In the genomic region with DNA sequence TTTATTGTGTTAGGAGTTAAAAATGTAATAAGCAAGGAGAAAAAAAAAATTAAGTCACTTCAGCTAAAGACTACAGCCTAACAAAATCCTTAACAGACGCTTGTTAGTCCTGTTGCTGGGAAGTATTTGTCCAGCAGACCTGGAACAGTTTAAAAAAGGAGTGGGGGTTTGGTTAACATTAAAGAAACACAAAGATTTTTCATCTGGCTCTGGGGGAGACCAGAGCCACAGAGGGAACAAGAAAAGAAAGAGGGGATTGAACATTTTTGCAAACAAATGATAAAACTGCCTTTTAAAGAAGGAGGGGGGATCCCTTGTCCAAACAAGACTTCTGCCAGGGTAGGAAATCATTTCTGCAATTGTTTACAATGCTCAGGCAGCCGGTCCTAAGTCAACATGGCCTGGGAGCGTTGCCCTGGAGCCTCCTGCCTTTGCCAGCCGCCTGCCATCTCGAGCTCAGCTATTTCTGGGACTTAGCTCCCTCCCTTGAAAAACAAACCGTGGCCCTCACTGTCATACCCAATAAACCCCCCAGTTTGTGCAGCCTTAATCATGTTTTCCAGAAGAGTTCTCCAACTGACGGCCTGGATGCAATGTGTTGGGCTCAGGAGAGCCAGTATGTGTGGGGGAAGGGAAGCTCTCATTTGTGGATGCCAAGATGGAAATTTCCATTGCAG, we compare ENCODE assay signal across 1 cellular context.
TF ChIP-seq lines count a peak whose summit lies in the region.

No MANE protein-coding gene starts in this region.

TF ChIP-seq in HepG2, 621 proteins besides CTCF, POLR2A, EP300 and RAD21 (continued from another document):
- TF ChIP-seq, protein P1, sequence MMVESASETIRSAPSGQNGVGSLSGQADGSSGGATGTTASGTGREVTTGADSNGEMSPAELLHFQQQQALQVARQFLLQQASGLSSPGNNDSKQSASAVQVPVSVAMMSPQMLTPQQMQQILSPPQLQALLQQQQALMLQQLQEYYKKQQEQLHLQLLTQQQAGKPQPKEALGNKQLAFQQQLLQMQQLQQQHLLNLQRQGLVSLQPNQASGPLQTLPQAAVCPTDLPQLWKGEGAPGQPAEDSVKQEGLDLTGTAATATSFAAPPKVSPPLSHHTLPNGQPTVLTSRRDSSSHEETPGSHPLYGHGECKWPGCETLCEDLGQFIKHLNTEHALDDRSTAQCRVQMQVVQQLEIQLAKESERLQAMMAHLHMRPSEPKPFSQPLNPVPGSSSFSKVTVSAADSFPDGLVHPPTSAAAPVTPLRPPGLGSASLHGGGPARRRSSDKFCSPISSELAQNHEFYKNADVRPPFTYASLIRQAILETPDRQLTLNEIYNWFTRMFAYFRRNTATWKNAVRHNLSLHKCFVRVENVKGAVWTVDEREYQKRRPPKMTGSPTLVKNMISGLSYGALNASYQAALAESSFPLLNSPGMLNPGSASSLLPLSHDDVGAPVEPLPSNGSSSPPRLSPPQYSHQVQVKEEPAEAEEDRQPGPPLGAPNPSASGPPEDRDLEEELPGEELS (CRISPR knock-in tag; IDR thresholded peaks at IDR 0.05) = peak; percentile 97
- TF ChIP-seq SUZ12 (IDR thresholded peaks at IDR 0.05; ENCODE audit: low read depth, low read length) (no peak), ZNF746 (CRISPR knock-in tag; IDR thresholded peaks at IDR 0.05) (peak; percentile 96), MIXL1 (CRISPR knock-in tag; IDR thresholded peaks at IDR 0.05) (peak; percentile 26; the same call in 1 of the 2 replicates), ZSCAN31 (CRISPR knock-in tag; IDR thresholded peaks at IDR 0.05; ENCODE audit: low read depth) (peak; percentile 82), ZNF3 (CRISPR knock-in tag; IDR thresholded peaks at IDR 0.05) (no peak), HOXD1 (CRISPR knock-in tag; IDR thresholded peaks at IDR 0.05) (peak; percentile 87), ZNF317 (CRISPR knock-in tag; IDR thresholded peaks at IDR 0.05) (peak; percentile 69), HNF4G (IDR thresholded peaks at IDR 0.05; ENCODE audit: borderline replicate concordance, low read depth, low read length) (peak; percentile 76; the same call in 1 of the 2 replicates), HNF4G (CRISPR knock-in tag; IDR thresholded peaks at IDR 0.05; ENCODE audit: borderline replicate concordance, low read depth) (0 out of 2 replicates have a peak, but pooled peaks have one; percentile 29), ZSCAN9 (CRISPR knock-in tag; IDR thresholded peaks at IDR 0.05; ENCODE audit: borderline replicate concordance) (no peak; the same call in 1 of the 2 replicates), MXI1 (IDR thresholded peaks at IDR 0.05; ENCODE audit: borderline replicate concordance, low read depth, low read length) (peak; percentile 54; the same call in 1 of the 3 replicates), ZNF326 (CRISPR knock-in tag; IDR thresholded peaks at IDR 0.05; ENCODE audit: borderline replicate concordance) (no peak), ZBTB21 (CRISPR knock-in tag; IDR thresholded peaks at IDR 0.05) (no peak), HHEX (CRISPR knock-in tag; IDR thresholded peaks at IDR 0.05) (peak; percentile 56; the same call in 1 of the 2 replicates), ETV5 (CRISPR knock-in tag; IDR thresholded peaks at IDR 0.05; ENCODE audit: borderline replicate concordance) (peak; percentile 81; the same call in 1 of the 2 replicates), HDAC2 (CRISPR knock-in tag; IDR thresholded peaks at IDR 0.05) (peak; percentile 92), MIER3 (CRISPR knock-in tag; IDR thresholded peaks at IDR 0.05; ENCODE audit: borderline replicate concordance) (peak; percentile 73; the same call in 1 of the 2 replicates), ZKSCAN5 (CRISPR knock-in tag; IDR thresholded peaks at IDR 0.05) (no peak), ZNF703 (CRISPR knock-in tag; IDR thresholded peaks at IDR 0.05; ENCODE audit: borderline replicate concordance) (0 out of 2 replicates have a peak, but pooled peaks have one; percentile 67), ETV6 (CRISPR knock-in tag; conservative IDR thresholded peaks at IDR 0.05) (peak; percentile 40; the same call in 1 of the 2 replicates), SOX5 (CRISPR knock-in tag; IDR thresholded peaks at IDR 0.05; ENCODE audit: borderline replicate concordance) (peak; percentile 92), FOSL2 (CRISPR knock-in tag; IDR thresholded peaks at IDR 0.05) (peak; percentile 73), ZNF329 (CRISPR knock-in tag; IDR thresholded peaks at IDR 0.05; ENCODE audit: low read depth) (0 out of 2 replicates have a peak, but pooled peaks have one; percentile 17), TCF7L2 (IDR thresholded peaks at IDR 0.05; ENCODE audit: low read depth, low read length) (peak; percentile 40; the same call in 1 of the 2 replicates), ADNP (CRISPR knock-in tag; IDR thresholded peaks at IDR 0.05) (no peak), ZNF607 (CRISPR knock-in tag; IDR thresholded peaks at IDR 0.05; ENCODE audit: borderline replicate concordance) (no peak)
- TF ChIP-seq, protein P2, sequence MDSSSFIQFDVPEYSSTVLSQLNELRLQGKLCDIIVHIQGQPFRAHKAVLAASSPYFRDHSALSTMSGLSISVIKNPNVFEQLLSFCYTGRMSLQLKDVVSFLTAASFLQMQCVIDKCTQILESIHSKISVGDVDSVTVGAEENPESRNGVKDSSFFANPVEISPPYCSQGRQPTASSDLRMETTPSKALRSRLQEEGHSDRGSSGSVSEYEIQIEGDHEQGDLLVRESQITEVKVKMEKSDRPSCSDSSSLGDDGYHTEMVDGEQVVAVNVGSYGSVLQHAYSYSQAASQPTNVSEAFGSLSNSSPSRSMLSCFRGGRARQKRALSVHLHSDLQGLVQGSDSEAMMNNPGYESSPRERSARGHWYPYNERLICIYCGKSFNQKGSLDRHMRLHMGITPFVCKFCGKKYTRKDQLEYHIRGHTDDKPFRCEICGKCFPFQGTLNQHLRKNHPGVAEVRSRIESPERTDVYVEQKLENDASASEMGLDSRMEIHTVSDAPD (CRISPR knock-in tag; IDR thresholded peaks at IDR 0.05) = peak; percentile 72; the same call in 1 of the 2 replicates
- TF ChIP-seq, protein P3, sequence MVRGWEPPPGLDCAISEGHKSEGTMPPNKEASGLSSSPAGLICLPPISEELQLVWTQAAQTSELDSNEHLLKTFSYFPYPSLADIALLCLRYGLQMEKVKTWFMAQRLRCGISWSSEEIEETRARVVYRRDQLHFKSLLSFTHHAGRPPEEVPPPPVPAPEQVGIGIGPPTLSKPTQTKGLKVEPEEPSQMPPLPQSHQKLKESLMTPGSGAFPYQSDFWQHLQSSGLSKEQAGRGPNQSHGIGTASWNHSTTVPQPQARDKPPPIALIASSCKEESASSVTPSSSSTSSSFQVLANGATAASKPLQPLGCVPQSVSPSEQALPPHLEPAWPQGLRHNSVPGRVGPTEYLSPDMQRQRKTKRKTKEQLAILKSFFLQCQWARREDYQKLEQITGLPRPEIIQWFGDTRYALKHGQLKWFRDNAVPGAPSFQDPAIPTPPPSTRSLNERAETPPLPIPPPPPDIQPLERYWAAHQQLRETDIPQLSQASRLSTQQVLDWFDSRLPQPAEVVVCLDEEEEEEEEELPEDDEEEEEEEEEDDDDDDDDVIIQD (CRISPR knock-in tag; IDR thresholded peaks at IDR 0.05; ENCODE audit: low read depth) = peak; percentile 76; the same call in 1 of the 2 replicates
- TF ChIP-seq, protein P4, sequence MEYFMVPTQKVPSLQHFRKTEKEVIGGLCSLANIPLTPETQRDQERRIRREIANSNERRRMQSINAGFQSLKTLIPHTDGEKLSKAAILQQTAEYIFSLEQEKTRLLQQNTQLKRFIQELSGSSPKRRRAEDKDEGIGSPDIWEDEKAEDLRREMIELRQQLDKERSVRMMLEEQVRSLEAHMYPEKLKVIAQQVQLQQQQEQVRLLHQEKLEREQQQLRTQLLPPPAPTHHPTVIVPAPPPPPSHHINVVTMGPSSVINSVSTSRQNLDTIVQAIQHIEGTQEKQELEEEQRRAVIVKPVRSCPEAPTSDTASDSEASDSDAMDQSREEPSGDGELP (IDR thresholded peaks at IDR 0.05; ENCODE audit: borderline replicate concordance, low read depth) = peak; percentile 96
- TF ChIP-seq, protein P5, sequence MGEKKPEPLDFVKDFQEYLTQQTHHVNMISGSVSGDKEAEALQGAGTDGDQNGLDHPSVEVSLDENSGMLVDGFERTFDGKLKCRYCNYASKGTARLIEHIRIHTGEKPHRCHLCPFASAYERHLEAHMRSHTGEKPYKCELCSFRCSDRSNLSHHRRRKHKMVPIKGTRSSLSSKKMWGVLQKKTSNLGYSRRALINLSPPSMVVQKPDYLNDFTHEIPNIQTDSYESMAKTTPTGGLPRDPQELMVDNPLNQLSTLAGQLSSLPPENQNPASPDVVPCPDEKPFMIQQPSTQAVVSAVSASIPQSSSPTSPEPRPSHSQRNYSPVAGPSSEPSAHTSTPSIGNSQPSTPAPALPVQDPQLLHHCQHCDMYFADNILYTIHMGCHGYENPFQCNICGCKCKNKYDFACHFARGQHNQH (CRISPR knock-in tag; IDR thresholded peaks at IDR 0.05) = peak; percentile 74
- TF ChIP-seq, protein P6, sequence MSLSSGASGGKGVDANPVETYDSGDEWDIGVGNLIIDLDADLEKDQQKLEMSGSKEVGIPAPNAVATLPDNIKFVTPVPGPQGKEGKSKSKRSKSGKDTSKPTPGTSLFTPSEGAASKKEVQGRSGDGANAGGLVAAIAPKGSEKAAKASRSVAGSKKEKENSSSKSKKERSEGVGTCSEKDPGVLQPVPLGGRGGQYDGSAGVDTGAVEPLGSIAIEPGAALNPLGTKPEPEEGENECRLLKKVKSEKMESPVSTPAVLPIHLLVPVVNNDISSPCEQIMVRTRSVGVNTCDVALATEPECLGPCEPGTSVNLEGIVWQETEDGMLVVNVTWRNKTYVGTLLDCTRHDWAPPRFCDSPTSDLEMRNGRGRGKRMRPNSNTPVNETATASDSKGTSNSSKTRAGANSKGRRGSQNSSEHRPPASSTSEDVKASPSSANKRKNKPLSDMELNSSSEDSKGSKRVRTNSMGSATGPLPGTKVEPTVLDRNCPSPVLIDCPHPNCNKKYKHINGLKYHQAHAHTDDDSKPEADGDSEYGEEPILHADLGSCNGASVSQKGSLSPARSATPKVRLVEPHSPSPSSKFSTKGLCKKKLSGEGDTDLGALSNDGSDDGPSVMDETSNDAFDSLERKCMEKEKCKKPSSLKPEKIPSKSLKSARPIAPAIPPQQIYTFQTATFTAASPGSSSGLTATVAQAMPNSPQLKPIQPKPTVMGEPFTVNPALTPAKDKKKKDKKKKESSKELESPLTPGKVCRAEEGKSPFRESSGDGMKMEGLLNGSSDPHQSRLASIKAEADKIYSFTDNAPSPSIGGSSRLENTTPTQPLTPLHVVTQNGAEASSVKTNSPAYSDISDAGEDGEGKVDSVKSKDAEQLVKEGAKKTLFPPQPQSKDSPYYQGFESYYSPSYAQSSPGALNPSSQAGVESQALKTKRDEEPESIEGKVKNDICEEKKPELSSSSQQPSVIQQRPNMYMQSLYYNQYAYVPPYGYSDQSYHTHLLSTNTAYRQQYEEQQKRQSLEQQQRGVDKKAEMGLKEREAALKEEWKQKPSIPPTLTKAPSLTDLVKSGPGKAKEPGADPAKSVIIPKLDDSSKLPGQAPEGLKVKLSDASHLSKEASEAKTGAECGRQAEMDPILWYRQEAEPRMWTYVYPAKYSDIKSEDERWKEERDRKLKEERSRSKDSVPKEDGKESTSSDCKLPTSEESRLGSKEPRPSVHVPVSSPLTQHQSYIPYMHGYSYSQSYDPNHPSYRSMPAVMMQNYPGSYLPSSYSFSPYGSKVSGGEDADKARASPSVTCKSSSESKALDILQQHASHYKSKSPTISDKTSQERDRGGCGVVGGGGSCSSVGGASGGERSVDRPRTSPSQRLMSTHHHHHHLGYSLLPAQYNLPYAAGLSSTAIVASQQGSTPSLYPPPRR (CRISPR knock-in tag; IDR thresholded peaks at IDR 0.05; ENCODE audit: borderline replicate concordance) = peak; percentile 94; the same call in 1 of the 2 replicates
- TF ChIP-seq, protein P7, sequence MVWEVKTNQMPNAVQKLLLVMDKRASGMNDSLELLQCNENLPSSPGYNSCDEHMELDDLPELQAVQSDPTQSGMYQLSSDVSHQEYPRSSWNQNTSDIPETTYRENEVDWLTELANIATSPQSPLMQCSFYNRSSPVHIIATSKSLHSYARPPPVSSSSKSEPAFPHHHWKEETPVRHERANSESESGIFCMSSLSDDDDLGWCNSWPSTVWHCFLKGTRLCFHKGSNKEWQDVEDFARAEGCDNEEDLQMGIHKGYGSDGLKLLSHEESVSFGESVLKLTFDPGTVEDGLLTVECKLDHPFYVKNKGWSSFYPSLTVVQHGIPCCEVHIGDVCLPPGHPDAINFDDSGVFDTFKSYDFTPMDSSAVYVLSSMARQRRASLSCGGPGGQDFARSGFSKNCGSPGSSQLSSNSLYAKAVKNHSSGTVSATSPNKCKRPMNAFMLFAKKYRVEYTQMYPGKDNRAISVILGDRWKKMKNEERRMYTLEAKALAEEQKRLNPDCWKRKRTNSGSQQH (CRISPR knock-in tag; IDR thresholded peaks at IDR 0.05; ENCODE audit: low read depth) = peak; percentile 76; the same call in 1 of the 2 replicates
- TF ChIP-seq, protein P8, sequence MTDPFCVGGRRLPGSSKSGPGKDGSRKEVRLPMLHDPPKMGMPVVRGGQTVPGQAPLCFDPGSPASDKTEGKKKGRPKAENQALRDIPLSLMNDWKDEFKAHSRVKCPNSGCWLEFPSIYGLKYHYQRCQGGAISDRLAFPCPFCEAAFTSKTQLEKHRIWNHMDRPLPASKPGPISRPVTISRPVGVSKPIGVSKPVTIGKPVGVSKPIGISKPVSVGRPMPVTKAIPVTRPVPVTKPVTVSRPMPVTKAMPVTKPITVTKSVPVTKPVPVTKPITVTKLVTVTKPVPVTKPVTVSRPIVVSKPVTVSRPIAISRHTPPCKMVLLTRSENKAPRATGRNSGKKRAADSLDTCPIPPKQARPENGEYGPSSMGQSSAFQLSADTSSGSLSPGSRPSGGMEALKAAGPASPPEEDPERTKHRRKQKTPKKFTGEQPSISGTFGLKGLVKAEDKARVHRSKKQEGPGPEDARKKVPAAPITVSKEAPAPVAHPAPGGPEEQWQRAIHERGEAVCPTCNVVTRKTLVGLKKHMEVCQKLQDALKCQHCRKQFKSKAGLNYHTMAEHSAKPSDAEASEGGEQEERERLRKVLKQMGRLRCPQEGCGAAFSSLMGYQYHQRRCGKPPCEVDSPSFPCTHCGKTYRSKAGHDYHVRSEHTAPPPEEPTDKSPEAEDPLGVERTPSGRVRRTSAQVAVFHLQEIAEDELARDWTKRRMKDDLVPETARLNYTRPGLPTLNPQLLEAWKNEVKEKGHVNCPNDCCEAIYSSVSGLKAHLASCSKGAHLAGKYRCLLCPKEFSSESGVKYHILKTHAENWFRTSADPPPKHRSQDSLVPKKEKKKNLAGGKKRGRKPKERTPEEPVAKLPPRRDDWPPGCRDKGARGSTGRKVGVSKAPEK (CRISPR knock-in tag; IDR thresholded peaks at IDR 0.05; ENCODE audit: borderline replicate concordance) = no peak
- TF ChIP-seq, protein P9, sequence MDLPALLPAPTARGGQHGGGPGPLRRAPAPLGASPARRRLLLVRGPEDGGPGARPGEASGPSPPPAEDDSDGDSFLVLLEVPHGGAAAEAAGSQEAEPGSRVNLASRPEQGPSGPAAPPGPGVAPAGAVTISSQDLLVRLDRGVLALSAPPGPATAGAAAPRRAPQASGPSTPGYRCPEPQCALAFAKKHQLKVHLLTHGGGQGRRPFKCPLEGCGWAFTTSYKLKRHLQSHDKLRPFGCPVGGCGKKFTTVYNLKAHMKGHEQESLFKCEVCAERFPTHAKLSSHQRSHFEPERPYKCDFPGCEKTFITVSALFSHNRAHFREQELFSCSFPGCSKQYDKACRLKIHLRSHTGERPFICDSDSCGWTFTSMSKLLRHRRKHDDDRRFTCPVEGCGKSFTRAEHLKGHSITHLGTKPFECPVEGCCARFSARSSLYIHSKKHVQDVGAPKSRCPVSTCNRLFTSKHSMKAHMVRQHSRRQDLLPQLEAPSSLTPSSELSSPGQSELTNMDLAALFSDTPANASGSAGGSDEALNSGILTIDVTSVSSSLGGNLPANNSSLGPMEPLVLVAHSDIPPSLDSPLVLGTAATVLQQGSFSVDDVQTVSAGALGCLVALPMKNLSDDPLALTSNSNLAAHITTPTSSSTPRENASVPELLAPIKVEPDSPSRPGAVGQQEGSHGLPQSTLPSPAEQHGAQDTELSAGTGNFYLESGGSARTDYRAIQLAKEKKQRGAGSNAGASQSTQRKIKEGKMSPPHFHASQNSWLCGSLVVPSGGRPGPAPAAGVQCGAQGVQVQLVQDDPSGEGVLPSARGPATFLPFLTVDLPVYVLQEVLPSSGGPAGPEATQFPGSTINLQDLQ (CRISPR knock-in tag; IDR thresholded peaks at IDR 0.05) = 0 out of 2 replicates have a peak, but pooled peaks have one; percentile 71
